Comparison of ENCODE assay signal across 20 cellular contexts in the genomic region with DNA sequence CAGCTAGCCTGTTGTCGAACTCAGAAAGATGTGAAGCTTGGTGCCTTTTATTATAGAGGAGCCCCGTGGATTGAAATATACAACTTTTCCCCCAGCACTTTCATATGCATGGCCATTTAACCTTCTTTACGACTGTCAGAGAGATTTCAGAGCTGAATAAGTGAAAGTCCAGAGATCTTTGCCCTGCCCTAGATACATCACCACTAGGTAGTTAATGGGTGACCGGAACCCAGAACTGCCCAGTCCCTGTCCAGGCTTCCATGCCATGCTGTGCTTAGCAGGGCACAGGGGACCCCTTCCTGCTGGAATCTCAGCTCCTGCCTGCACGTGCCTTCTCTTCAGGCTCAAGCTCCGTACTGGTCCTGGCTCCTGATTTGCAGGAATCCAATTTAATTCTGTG. TPM values are rescaled to one million over a fixed set of nuclear protein-coding genes. Genes with fewer than 3 reads are reported as not detected.
"Had no signal": no experiment of that assay in that cellular context is flagged by ENCODE, and none has a peak within 500 bp of the region (broad histone marks: within the 10 kb centered on the region; RNA-seq: fewer than 3 reads in every experiment).

No MANE protein-coding gene starts in this region.

- H3K27me3 ChIP-seq: esophagus muscularis mucosa, transverse colon had no signal

- DNase-seq: activated CD4-positive, alpha-beta memory T cell treated with anti-CD3 and anti-CD28 coated beads for 36 hours; activated CD4-positive, alpha-beta T cell treated with anti-CD3 and anti-CD28 coated beads for 4 hours; activated CD4-positive, CD25-positive, alpha-beta regulatory T cell; activated naive CD4-positive, alpha-beta T cell treated with Interleukin-2 at 50 U/mL for 16 hours; activated naive CD8-positive, alpha-beta T cell treated with anti-CD3 and anti-CD28 coated beads for 36 hours; activated T-cell treated with anti-CD3 and anti-CD28 coated beads, Interleukin-2, amount 50 U/mL, for 48 hours; cerebellar nuclear complex; nephron progenitor cell; nucleus accumbens; stimulated activated CD4-positive, alpha-beta T cell treated with anti-CD3 and anti-CD28 coated beads, Interleukin-12 subunit alpha, Interleukin-12 subunit beta, amount 100 ng/mL, for 4 hours; stimulated activated CD4-positive, alpha-beta T cell treated with anti-CD3 and anti-CD28 coated beads, Interleukin-4, amount 100 ng/mL, for 4 hours; substantia nigra; SW 1271; T-helper 17 cell; transverse colon had no signal

- H3K9me3 ChIP-seq: esophagus muscularis mucosa, transverse colon had no signal

- ATAC-seq: T-helper 17 cell had no signal

- H3K4me1 ChIP-seq: parathyroid adenoma had no signal

- H3K36me3 ChIP-seq: transverse colon had no signal

- H3K27ac ChIP-seq: coronary artery, esophagus muscularis mucosa, parathyroid adenoma, transverse colon had no signal

- H3K4me3 ChIP-seq: coronary artery, esophagus muscularis mucosa, transverse colon had no signal

RNA-seq across cellular contexts. Expression of a gene that starts 32.2 kb away (rescaled TPM):
- total RNA-seq: activated CD4-positive, alpha-beta memory T cell treated with anti-CD3 and anti-CD28 coated beads for 36 hours; activated naive CD8-positive, alpha-beta T cell treated with anti-CD3 and anti-CD28 coated beads for 36 hours; bronchial epithelial cell; T-helper 17 cell had no signal
- polyA plus RNA-seq: keratinocyte had no signal
